Comparison of ENCODE assay signal across 16 cellular contexts in genomic region chr6:107698146-107698545, GRCh38.
A peak's percentile ranks its signal among the peaks of the same experiment; 100 is the strongest.
DNase-seq lines count a peak whose midpoint lies in the region; ATAC-seq and TF ChIP-seq lines count a peak whose summit lies in the region.
"Had no signal": no experiment of that assay in that cellular context is flagged by ENCODE, and none has a peak within 500 bp of the region (broad histone marks: within the 10 kb centered on the region; RNA-seq: fewer than 3 reads in every experiment).

No MANE protein-coding gene starts in this region.

- TF ChIP-seq EP300 in tibial nerve (IDR thresholded peaks at IDR 0.05) = no peak

- H3K27me3 ChIP-seq in fibroblast of lung (ENCODE audit: control insufficient read depth, insufficient read depth, low read length) (no peaks in the 10 kb centered on the region), Karpas-422 (ENCODE audit: low read length) (no peaks in the 10 kb centered on the region), tibial nerve (no peaks in the 10 kb centered on the region)
- H3K27me3 ChIP-seq: Peyer's patch had no signal

- no peaks in the 10 kb centered on the region for H3K79me2 ChIP-seq in fibroblast of lung (ENCODE audit: control insufficient read depth, insufficient read depth, low read length)
- H3K79me2 ChIP-seq in Karpas-422 (ENCODE audit: low read length) = no peaks in the 10 kb centered on the region

- H3K27ac ChIP-seq in fibroblast of lung (ENCODE audit: insufficient read depth, low read length) (peak overlapping the region; percentile 75), Karpas-422 (ENCODE audit: low read length) (no peak overlapping the region), tibial nerve (peak overlapping the region in 2 of 4 donors; percentile 6 to 43)
- H3K27ac ChIP-seq: esophagus muscularis mucosa, Peyer's patch, VCaP had no signal

- peak; percentile 93 for DNase-seq in ELR (ENCODE audit: low read depth)
- peak; percentile 86 for DNase-seq in M059J (ENCODE audit: low read depth)
- peak; percentile 56 to 78 for DNase-seq in fibroblast of lung (ENCODE audit: low read depth in 2 of 2)
- DNase-seq in sciatic nerve (ENCODE audit: low spot score) = no peak
- DNase-seq in Karpas-422 = no peak
- DNase-seq in activated T-cell treated with anti-CD3 and anti-CD28 coated beads, Interleukin-2, amount 50 U/mL, for 1 hour = no peak
- DNase-seq in tibial nerve (ENCODE audit: low spot score in 2 of 2) = no peak
- DNase-seq: activated T-cell treated with anti-CD3 and anti-CD28 coated beads, Interleukin-2, amount 50 U/mL, for 24 hours; caudate nucleus; DND-41; MV-4-11; NCI-H510A; Peyer's patch; stimulated activated CD4-positive, alpha-beta T cell treated with anti-CD3 and anti-CD28 coated beads, Interleukin-4, amount 100 ng/mL, for 1 hour had no signal

- H3K4me2 ChIP-seq in fibroblast of lung (ENCODE audit: extremely low read depth, insufficient read depth, low read length) (peak overlapping the region; percentile 11), Karpas-422 (ENCODE audit: low read depth, low read length, poor library complexity, severe bottlenecking) (no peak overlapping the region)

- ATAC-seq in sciatic nerve = peak; percentile 34

- no peak for TF ChIP-seq CTCF in fibroblast of lung (conservative IDR thresholded peaks at IDR 0.05 in 1 of 2, IDR thresholded peaks at IDR 0.05 in 1 of 2; ENCODE audit: low read depth in 1 of 2, low read length in 2 of 2)
- TF ChIP-seq CTCF in tibial nerve (IDR thresholded peaks at IDR 0.05) = no peak

- H3K9me3 ChIP-seq in fibroblast of lung (ENCODE audit: control insufficient read depth, insufficient read depth, low read depth, low read length) (no peaks in the 10 kb centered on the region), Karpas-422 (ENCODE audit: low read length) (no peaks in the 10 kb centered on the region; the same call in 1 of the 2 replicates), tibial nerve (no peaks in the 10 kb centered on the region)
- H3K9me3 ChIP-seq: esophagus muscularis mucosa, Peyer's patch had no signal

- H2AFZ ChIP-seq in fibroblast of lung (ENCODE audit: low read length) (peak overlapping the region; percentile 4), Karpas-422 (ENCODE audit: low read length) (no peak overlapping the region)

- H3K4me1 ChIP-seq in fibroblast of lung (ENCODE audit: control insufficient read depth, extremely low read depth, insufficient read depth, low read length) = peaks cover 9% of the 10 kb centered on the region
- H3K4me1 ChIP-seq in Karpas-422 (ENCODE audit: low read length) = peaks cover 3% of the 10 kb centered on the region
- peaks cover 0 to 15% (median 0%) of the 10 kb centered on the region in 4 donors for H3K4me1 ChIP-seq in tibial nerve
- H3K4me1 ChIP-seq: esophagus muscularis mucosa, Peyer's patch had no signal

- intact Hi-C loops in sciatic nerve (cut with DNase I) = no loop called here

- H4K20me1 ChIP-seq in fibroblast of lung (ENCODE audit: control insufficient read depth, extremely low read depth, insufficient read depth, low read length) = no peaks in the 10 kb centered on the region
- H4K20me1 ChIP-seq in Karpas-422 (ENCODE audit: insufficient read depth, low read depth, low read length) = no peaks in the 10 kb centered on the region

- no peak for TF ChIP-seq POLR2A in tibial nerve (IDR thresholded peaks at IDR 0.05)

- H3K36me3 ChIP-seq in fibroblast of lung (ENCODE audit: control insufficient read depth, insufficient read depth, low read length) = no peaks in the 10 kb centered on the region
- H3K36me3 ChIP-seq in Karpas-422 (ENCODE audit: insufficient read depth, low read length) = no peaks in the 10 kb centered on the region
- H3K36me3 ChIP-seq in tibial nerve = no peaks in the 10 kb centered on the region
- H3K36me3 ChIP-seq: esophagus muscularis mucosa, Peyer's patch had no signal

- no peaks in the 10 kb centered on the region for H3K9me2 ChIP-seq in Karpas-422 (replicated peaks; ENCODE audit: insufficient read depth, low read length)

- no peak overlapping the region for H3K9ac ChIP-seq in fibroblast of lung (ENCODE audit: insufficient read depth, low read length)
- no peak overlapping the region for H3K9ac ChIP-seq in Karpas-422 (ENCODE audit: low read length)

- H3K4me3 ChIP-seq in fibroblast of lung (replicated peaks in 1 of 4; ENCODE audit: control extremely low read depth in 1 of 4, insufficient read depth in 1 of 4, low read depth in 3 of 4, low read length in 4 of 4) = no peak overlapping the region
- H3K4me3 ChIP-seq in Karpas-422 (ENCODE audit: low read length) = no peak overlapping the region
- H3K4me3 ChIP-seq in tibial nerve = no peak overlapping the region
- H3K4me3 ChIP-seq: esophagus muscularis mucosa, Peyer's patch had no signal

- 33 to 37% methylated on average over 4 of the region's 4 CpGs for WGBS in tibial nerve, 2 donors

Comparison
In these comparisons a context has a peak if more than half of its experiments do, and no peak if none do; other contexts are left out.
1. DNase-seq: peak in ELR (single experiment), M059J (single experiment) and fibroblast of lung (2 of 2); none in sciatic nerve (single experiment), Karpas-422 (single experiment), activated T-cell treated with anti-CD3 and anti-CD28 coated beads, Interleukin-2, amount 50 U/mL, for 1 hour (single experiment) and tibial nerve (0 of 2).